In the genomic region with DNA sequence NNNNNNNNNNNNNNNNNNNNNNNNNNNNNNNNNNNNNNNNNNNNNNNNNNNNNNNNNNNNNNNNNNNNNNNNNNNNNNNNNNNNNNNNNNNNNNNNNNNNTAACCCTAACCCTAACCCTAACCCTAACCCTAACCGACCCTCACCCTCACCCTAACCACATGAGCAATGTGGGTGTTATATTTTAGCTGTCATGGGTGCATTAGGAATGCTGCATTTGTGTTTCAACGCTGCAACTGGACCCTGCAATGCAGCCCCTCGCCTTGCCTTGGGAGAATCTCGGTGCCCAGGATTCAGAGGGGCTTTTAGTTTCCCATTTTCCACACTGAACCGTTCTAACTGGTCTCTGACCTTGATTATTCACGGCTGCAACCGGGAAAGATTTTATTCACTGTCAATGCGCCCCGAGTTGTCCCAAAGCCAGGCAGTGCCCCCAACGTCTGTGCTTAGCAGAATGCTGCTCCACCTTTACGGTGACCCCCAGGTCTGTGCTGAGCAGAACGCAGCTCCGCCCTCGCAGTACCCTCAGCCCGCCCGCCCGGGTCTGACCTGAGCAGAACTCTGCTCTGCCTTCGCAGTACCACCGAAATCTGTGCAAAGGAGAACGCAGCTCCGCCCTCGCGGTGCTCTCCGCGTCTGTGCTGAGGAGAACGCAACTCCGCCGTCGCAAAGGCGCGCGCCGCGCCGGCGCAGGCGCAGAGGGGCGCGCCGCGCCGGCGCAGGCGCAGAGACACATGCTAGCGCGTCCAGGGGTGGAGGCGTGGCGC, we compare ENCODE assay signal across 10 cellular contexts. TPM values are rescaled to one million over a fixed set of nuclear protein-coding genes. Genes with fewer than 3 reads are reported as not detected.
A peak's percentile ranks its signal among the peaks of the same experiment; 100 is the strongest.
DNase-seq lines count a peak whose midpoint lies in the region; ATAC-seq and TF ChIP-seq lines count a peak whose summit lies in the region.
"Had no signal": no experiment of that assay in that cellular context is flagged by ENCODE, and none has a peak within 500 bp of the region (broad histone marks: within the 10 kb centered on the region; RNA-seq: fewer than 3 reads in every experiment).

No MANE protein-coding gene starts in this region.

- H4K20me1 ChIP-seq in SU-DHL-6 (ENCODE audit: low read depth, low read length): no peaks in the 10 kb centered on the region

- DNase-seq in activated CD4-positive, alpha-beta T cell treated with anti-CD3 and anti-CD28 coated beads for 48 hours: peak; percentile 27
- no peak for DNase-seq in activated CD4-positive, alpha-beta T cell treated with anti-CD3 and anti-CD28 coated beads for 4 hours
- DNase-seq in fibroblast of villous mesenchyme (ENCODE audit: low read depth) (no peak), NCI-H446 treated with DMSO at 0.1 percent for 48 hours (lab: John Stamatoyannopoulos, UW) (no peak), NCI-H774 (lab: John Stamatoyannopoulos, UW) (no peak)
- DNase-seq: NCI-H2081 treated with DMSO at 0.1 percent for 48 hours had no signal

- no peak overlapping the region for H2AFZ ChIP-seq in SU-DHL-6 (ENCODE audit: low read depth, low read length, severe bottlenecking)

- H3F3A ChIP-seq in SU-DHL-6 (ENCODE audit: insufficient read depth): no peaks in the 10 kb centered on the region

- no peaks in the 10 kb centered on the region for H3K79me2 ChIP-seq in SU-DHL-6 (ENCODE audit: insufficient read depth, low read length)

- H3K9ac ChIP-seq in SU-DHL-6 (ENCODE audit: low read length) (peak overlapping the region; percentile 16; the same call in 1 of the 2 replicates), skeletal muscle satellite cell (ENCODE audit: low read depth, low read length) (no peak overlapping the region)

- no peaks in the 10 kb centered on the region for H3K27me3 ChIP-seq in SU-DHL-6 (ENCODE audit: low read length)
- no peaks in the 10 kb centered on the region for H3K27me3 ChIP-seq in skeletal muscle satellite cell (ENCODE audit: control insufficient read depth, insufficient read depth, low read length)

- H3K9me2 ChIP-seq in SU-DHL-6 (replicated peaks; ENCODE audit: insufficient read depth, low read length): no peaks in the 10 kb centered on the region

- ATAC-seq in HG02571 (IDR thresholded peaks at IDR 0.05; ENCODE audit: unreplicated experiment): no peak

- H3K4me2 ChIP-seq in SU-DHL-6 (ENCODE audit: low read depth, low read length, poor library complexity, severe bottlenecking) (no peak overlapping the region), skeletal muscle satellite cell (ENCODE audit: low read length) (no peak overlapping the region)

- H3K4me1 ChIP-seq in skeletal muscle satellite cell (ENCODE audit: control insufficient read depth, insufficient read depth, low read length): no peaks in the 10 kb centered on the region
- H3K4me1 ChIP-seq: HAP-1 had no signal

- no peak overlapping the region for H3K27ac ChIP-seq in SU-DHL-6 (ENCODE audit: low read depth, low read length)

- no peak overlapping the region for H3K4me3 ChIP-seq in SU-DHL-6 (ENCODE audit: insufficient read depth, low read length, poor library complexity, severe bottlenecking)
- peak overlapping the region; percentile 58 for H3K4me3 ChIP-seq in fibroblast of villous mesenchyme (ENCODE audit: low read depth, low read length)
- peak overlapping the region; percentile 49 for H3K4me3 ChIP-seq in skeletal muscle satellite cell (ENCODE audit: low read length)
- H3K4me3 ChIP-seq: HAP-1 had no signal

- TF ChIP-seq CTCF in SU-DHL-6 (IDR thresholded peaks at IDR 0.05; ENCODE audit: insufficient read depth, low read length, poor library complexity, severe bottlenecking) (no peak), fibroblast of villous mesenchyme (IDR thresholded peaks at IDR 0.05; ENCODE audit: insufficient read depth, low read depth, low read length) (no peak)

- H3K36me3 ChIP-seq in SU-DHL-6 (ENCODE audit: low read length): no peaks in the 10 kb centered on the region
- H3K36me3 ChIP-seq in skeletal muscle satellite cell (ENCODE audit: insufficient read depth, low read length): no peaks in the 10 kb centered on the region
- H3K36me3 ChIP-seq: HAP-1 had no signal

- no peaks in the 10 kb centered on the region for H3K9me3 ChIP-seq in SU-DHL-6 (ENCODE audit: insufficient read depth, low read length)
- no peaks in the 10 kb centered on the region for H3K9me3 ChIP-seq in skeletal muscle satellite cell (replicated peaks; ENCODE audit: low read length)
- H3K9me3 ChIP-seq: HAP-1 had no signal

RNA-seq across cellular contexts. Expression of a gene that starts 43.3 kb away (rescaled TPM):
- total RNA-seq in fibroblast of villous mesenchyme: 2.6 and 5.6 TPM in 2 replicates
- 5.3 and 6.8 TPM in 2 replicates for total RNA-seq in skeletal muscle satellite cell (2012; rRNA removed)

RNA-seq across cellular contexts. Expression of a gene that starts 43.5 kb away (rescaled TPM):
- 15.5 and 22.5 TPM in 2 replicates for total RNA-seq in fibroblast of villous mesenchyme
- total RNA-seq in skeletal muscle satellite cell (2012; rRNA removed): 31.2 and 31.4 TPM in 2 replicates
